In genomic region chr20:19828233-19828632, GRCh38 we compare ENCODE assay signal across 9 cellular contexts.
DNase-seq lines count a peak whose midpoint lies in the region; ATAC-seq and TF ChIP-seq lines count a peak whose summit lies in the region.
"Had no signal": no experiment of that assay in that cellular context is flagged by ENCODE, and none has a peak within 500 bp of the region (broad histone marks: within the 10 kb centered on the region; RNA-seq: fewer than 3 reads in every experiment).

No MANE protein-coding gene starts in this region.

- DNase-seq in NCI-H748 (lab: John Stamatoyannopoulos, UW; ENCODE audit: unreplicated experiment), result peak; percentile 39
- DNase-seq in NCI-H748 treated with DMSO at 0.1 percent for 48 hours (lab: John Stamatoyannopoulos, UW), result no peak
- DNase-seq in HL-60 (ENCODE audit: low read depth in 1 of 2, low spot score in 1 of 2), result peak; percentile 9 to 87
- peak; percentile 4 for DNase-seq in T1000 (lab: John Stamatoyannopoulos, UW)
- peak; percentile 46 to 53 (median 52) for DNase-seq in immature natural killer cell
- DNase-seq in NCI-H526 (lab: John Stamatoyannopoulos, UW), result no peak
- no peak for DNase-seq in cerebellum (ENCODE audit: low spot score)

- H3K27me3 ChIP-seq in HL-60 (ENCODE audit: insufficient read depth, poor library complexity, severe bottlenecking), result no peaks in the 10 kb centered on the region

- peak overlapping the region in 4 of 5 donors; percentile 3 to 39 (median 5) for H3K4me3 Mint-ChIP-seq in immature natural killer cell
- H3K4me3 Mint-ChIP-seq: activated naive CD8-positive, alpha-beta T cell had no signal

- H3K27me3 Mint-ChIP-seq in immature natural killer cell (ENCODE audit: low read depth in 3 of 3), result peaks cover 1 to 5% (median 2%) of the 10 kb centered on the region in 3 donors
- H3K27me3 Mint-ChIP-seq: activated naive CD8-positive, alpha-beta T cell had no signal

- H3K27ac Mint-ChIP-seq in immature natural killer cell, result peak overlapping the region; percentile 15 to 82 (median 54)
- H3K27ac Mint-ChIP-seq: activated naive CD8-positive, alpha-beta T cell had no signal

- no peak overlapping the region for H3K27ac ChIP-seq in HL-60 (replicated peaks)

- H3K36me3 Mint-ChIP-seq in immature natural killer cell, result no peaks in the 10 kb centered on the region
- H3K36me3 Mint-ChIP-seq: activated naive CD8-positive, alpha-beta T cell had no signal

- no peak overlapping the region for H3K4me3 ChIP-seq in HL-60 (replicated peaks; ENCODE audit: insufficient read depth, low read length)

- ATAC-seq in GM21423 (IDR thresholded peaks at IDR 0.05; ENCODE audit: unreplicated experiment), result peak; percentile 89

- H3K9me3 Mint-ChIP-seq in immature natural killer cell, result peaks cover 0 to 2% (median 0%) of the 10 kb centered on the region in 6 donors

- peaks cover 19 to 29% of the 10 kb centered on the region in 2 donors for H3K4me1 Mint-ChIP-seq in immature natural killer cell

- peak; percentile 6 for TF ChIP-seq CTCF in HL-60 (IDR thresholded peaks at IDR 0.05; ENCODE audit: insufficient read depth, low read length)

Comparison
In these comparisons a context has a peak if more than half of its experiments do, and no peak if none do; other contexts are left out.
1. DNase-seq: peak in NCI-H748 (single experiment), HL-60 (2 of 2), T1000 (single experiment) and immature natural killer cell (3 of 3); none in NCI-H748 treated with DMSO at 0.1 percent for 48 hours (single experiment), NCI-H526 (0 of 2) and cerebellum (single experiment).